Comparison of ENCODE assay signal across 17 cellular contexts in the genomic region with DNA sequence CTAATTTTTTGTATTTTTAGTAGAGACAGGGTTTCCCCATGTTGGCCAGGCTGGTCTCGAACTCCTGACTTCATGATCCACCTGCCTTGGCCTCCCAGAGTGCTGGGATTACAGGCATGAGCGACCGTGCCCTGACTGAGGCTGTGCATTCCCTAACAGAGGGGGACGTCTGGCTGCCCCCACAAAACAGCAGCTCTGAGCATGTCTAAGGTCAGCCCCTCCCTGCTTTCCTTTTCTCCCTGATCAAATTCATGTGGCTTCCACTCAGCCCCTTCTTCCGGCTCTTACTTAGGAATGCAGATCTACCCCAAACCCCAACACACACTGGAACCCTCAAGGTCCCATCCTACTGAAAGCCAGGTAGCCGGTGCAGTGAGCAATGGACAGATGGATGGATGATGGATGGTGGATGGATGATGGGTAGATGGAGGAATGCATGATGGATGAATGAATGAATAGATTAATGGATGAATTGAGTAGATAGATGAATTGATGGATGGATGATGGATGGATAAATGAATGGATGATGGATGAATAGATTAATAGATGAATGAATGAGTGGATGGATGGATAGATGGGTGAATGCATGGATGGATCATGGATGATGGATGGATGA.
"Had no signal": no experiment of that assay in that cellular context is flagged by ENCODE, and none has a peak within 500 bp of the region (broad histone marks: within the 10 kb centered on the region; RNA-seq: fewer than 3 reads in every experiment).

No MANE protein-coding gene starts in this region.

- ATAC-seq: activated CD8-positive, alpha-beta T cell treated with anti-CD3 and anti-CD28 coated beads for 36 hours; activated T-cell treated with anti-CD3 and anti-CD28 coated beads, Interleukin-2, amount 50 U/mL, for 4 hours; heart left ventricle; left lobe of liver; naive thymus-derived CD4-positive, alpha-beta T cell; psoas muscle; right cardiac atrium; stimulated activated memory B cell treated with anti-CD40 and anti-IgM and Interleukin-4, amounts not matched to agents 10 μg/mL and 1 μg/mL and 100 μg/mL, for 72 hours; T-helper 17 cell had no signal

- H3K9me3 Mint-ChIP-seq: activated CD4-positive, alpha-beta T cell treated with anti-CD3 and anti-CD28 coated beads, Interleukin-2, amount 10 ng/mL, durations not matched to agents 7 days and 5 days; activated CD8-positive, alpha-beta T cell treated with anti-CD3 and anti-CD28 coated beads for 36 hours; activated naive CD4-positive, alpha-beta T cell treated with anti-CD3 and anti-CD28 coated beads for 36 hours; activated T-cell treated with anti-CD3 and anti-CD28 coated beads, Interleukin-2, amount 50 U/mL, for 4 hours; activated T-helper 2 cell treated with anti-CD3 and anti-CD28 coated beads, Interferon-gamma antibody, Interleukin-2, Interleukin-4, amounts not matched to agents 10 μg/mL and 5 μg/mL and 100 μg/mL, durations not matched to agents 14 hours and 24 hours and 36 hours; type B pancreatic cell had no signal

- H3K4me1 Mint-ChIP-seq: stimulated activated memory B cell treated with anti-CD40 and anti-IgM and Interleukin-4, amounts not matched to agents 10 μg/mL and 1 μg/mL and 100 μg/mL, for 72 hours had no signal

- H3K27ac Mint-ChIP-seq: activated CD4-positive, alpha-beta T cell treated with anti-CD3 and anti-CD28 coated beads, Interleukin-2, amount 10 ng/mL, durations not matched to agents 7 days and 5 days; activated CD8-positive, alpha-beta T cell treated with anti-CD3 and anti-CD28 coated beads for 36 hours; activated naive CD4-positive, alpha-beta T cell treated with anti-CD3 and anti-CD28 coated beads for 36 hours; activated T-helper 2 cell treated with anti-CD3 and anti-CD28 coated beads, Interferon-gamma antibody, Interleukin-2, Interleukin-4, amounts not matched to agents 10 μg/mL and 5 μg/mL and 100 μg/mL, durations not matched to agents 14 hours and 24 hours and 36 hours; naive thymus-derived CD4-positive, alpha-beta T cell; stimulated activated memory B cell treated with anti-CD40 and anti-IgM and Interleukin-4, amounts not matched to agents 10 μg/mL and 1 μg/mL and 100 μg/mL, for 72 hours; T-helper 17 cell; type B pancreatic cell had no signal

- H3K27me3 Mint-ChIP-seq: activated CD4-positive, alpha-beta T cell treated with anti-CD3 and anti-CD28 coated beads, Interleukin-2, amount 10 ng/mL, durations not matched to agents 7 days and 5 days; activated CD8-positive, alpha-beta T cell treated with anti-CD3 and anti-CD28 coated beads for 36 hours had no signal

- DNase-seq: activated CD4-positive, alpha-beta T cell treated with anti-CD3 and anti-CD28 coated beads, Interleukin-2, amount 10 ng/mL, durations not matched to agents 7 days and 5 days; activated CD8-positive, alpha-beta T cell treated with anti-CD3 and anti-CD28 coated beads for 36 hours; cerebellar nuclear complex; small intestine; stimulated activated CD4-positive, alpha-beta T cell treated with anti-CD3 and anti-CD28 coated beads, Interleukin-15, amount 100 ng/mL, for 24 hours; SW 1271 had no signal

- H3K4me3 Mint-ChIP-seq: activated CD4-positive, alpha-beta T cell treated with anti-CD3 and anti-CD28 coated beads, Interleukin-2, amount 10 ng/mL, durations not matched to agents 7 days and 5 days; activated CD8-positive, alpha-beta T cell treated with anti-CD3 and anti-CD28 coated beads for 36 hours; activated naive CD4-positive, alpha-beta T cell treated with anti-CD3 and anti-CD28 coated beads for 36 hours; activated T-cell treated with anti-CD3 and anti-CD28 coated beads, Interleukin-2, amount 50 U/mL, for 4 hours; naive thymus-derived CD4-positive, alpha-beta T cell; stimulated activated memory B cell treated with anti-CD40 and anti-IgM and Interleukin-4, amounts not matched to agents 10 μg/mL and 1 μg/mL and 100 μg/mL, for 72 hours; T-helper 17 cell; type B pancreatic cell had no signal

- H3K36me3 Mint-ChIP-seq: stimulated activated memory B cell treated with anti-CD40 and anti-IgM and Interleukin-4, amounts not matched to agents 10 μg/mL and 1 μg/mL and 100 μg/mL, for 72 hours; type B pancreatic cell had no signal
